27 cellular contexts compared by ENCODE assay signal in genomic region chr7:46942574-46942973, GRCh38.
"Had no signal": no experiment of that assay in that cellular context is flagged by ENCODE, and none has a peak within 500 bp of the region (broad histone marks: within the 10 kb centered on the region; RNA-seq: fewer than 3 reads in every experiment).

No MANE protein-coding gene starts in this region.

- H3K9me3 ChIP-seq: left lung, pancreas, prostate gland, sigmoid colon, spleen, suprapubic skin, thoracic aorta, tibial artery, upper lobe of right lung had no signal

- H3K4me3 Mint-ChIP-seq: immature natural killer cell; memory B cell; naive B cell; natural killer cell; nephron progenitor cell; stimulated activated effector memory CD8-positive, alpha-beta T cell treated with anti-CD3 and anti-CD28 coated beads, Interleukin-12 subunit alpha, Interleukin-12 subunit beta, amount 100 ng/mL, for 72 hours; stimulated activated naive CD8-positive, alpha-beta T cell treated with anti-CD3 and anti-CD28 coated beads, Interleukin-15, Interleukin-2, amounts not matched to agents 100 ng/mL and 50 ng/mL, for 24 hours had no signal

- H3K4me3 ChIP-seq: left lung, lung, pancreas, prostate gland, sigmoid colon, spleen, suprapubic skin, thoracic aorta, tibial artery, upper lobe of right lung had no signal

- H3K27me3 Mint-ChIP-seq: stimulated activated naive CD8-positive, alpha-beta T cell treated with anti-CD3 and anti-CD28 coated beads, Interleukin-15, Interleukin-2, amounts not matched to agents 100 ng/mL and 50 ng/mL, for 24 hours had no signal

- H3K27ac ChIP-seq: left lung, pancreas, prostate gland, sigmoid colon, spleen, suprapubic skin, thoracic aorta, tibial artery, upper lobe of right lung had no signal

- H3K36me3 ChIP-seq: left lung, pancreas, prostate gland, sigmoid colon, spleen, suprapubic skin, thoracic aorta, tibial artery, upper lobe of right lung had no signal

- H3K27ac Mint-ChIP-seq: immature natural killer cell; memory B cell; natural killer cell; nephron progenitor cell; stimulated activated effector memory CD8-positive, alpha-beta T cell treated with anti-CD3 and anti-CD28 coated beads, Interleukin-12 subunit alpha, Interleukin-12 subunit beta, amount 100 ng/mL, for 72 hours; stimulated activated naive CD8-positive, alpha-beta T cell treated with anti-CD3 and anti-CD28 coated beads, Interleukin-15, Interleukin-2, amounts not matched to agents 100 ng/mL and 50 ng/mL, for 24 hours had no signal

- H3K4me1 Mint-ChIP-seq: immature natural killer cell; memory B cell; naive B cell; natural killer cell; nephron progenitor cell; stimulated activated effector memory CD8-positive, alpha-beta T cell treated with anti-CD3 and anti-CD28 coated beads, Interleukin-12 subunit alpha, Interleukin-12 subunit beta, amount 100 ng/mL, for 72 hours had no signal

- H3K9me3 Mint-ChIP-seq: nephron progenitor cell had no signal

- H3K36me3 Mint-ChIP-seq: immature natural killer cell; memory B cell; naive B cell; natural killer cell; stimulated activated effector memory CD8-positive, alpha-beta T cell treated with anti-CD3 and anti-CD28 coated beads, Interleukin-12 subunit alpha, Interleukin-12 subunit beta, amount 100 ng/mL, for 72 hours had no signal

- ATAC-seq: left colon; left lung; natural killer cell; pancreas; right cardiac atrium; stimulated activated effector memory CD8-positive, alpha-beta T cell treated with anti-CD3 and anti-CD28 coated beads, Interleukin-12 subunit alpha, Interleukin-12 subunit beta, amount 100 ng/mL, for 72 hours; upper lobe of right lung had no signal

- H3K27me3 ChIP-seq: left lung, pancreas, sigmoid colon, spleen, suprapubic skin, tibial artery, upper lobe of right lung had no signal

- DNase-seq: hippocampal formation; immature natural killer cell; kidney; left colon; left lung; naive B cell; natural killer cell; nephron progenitor cell; pancreas; posterior cingulate gyrus; retina; right cardiac atrium; sigmoid colon; small intestine; spleen; stimulated activated CD4-positive, alpha-beta T cell treated with anti-CD3 and anti-CD28 coated beads, Interleukin-4, amount 100 ng/mL, for 24 hours; stimulated activated naive CD4-positive, alpha-beta T cell; tibial artery; trophoblast cell; upper lobe of right lung had no signal

- H3K4me1 ChIP-seq: left lung, pancreas, prostate gland, sigmoid colon, spleen, suprapubic skin, tibial artery, upper lobe of right lung had no signal
